ENCODE assay signal across 9 cellular contexts in the genomic region with DNA sequence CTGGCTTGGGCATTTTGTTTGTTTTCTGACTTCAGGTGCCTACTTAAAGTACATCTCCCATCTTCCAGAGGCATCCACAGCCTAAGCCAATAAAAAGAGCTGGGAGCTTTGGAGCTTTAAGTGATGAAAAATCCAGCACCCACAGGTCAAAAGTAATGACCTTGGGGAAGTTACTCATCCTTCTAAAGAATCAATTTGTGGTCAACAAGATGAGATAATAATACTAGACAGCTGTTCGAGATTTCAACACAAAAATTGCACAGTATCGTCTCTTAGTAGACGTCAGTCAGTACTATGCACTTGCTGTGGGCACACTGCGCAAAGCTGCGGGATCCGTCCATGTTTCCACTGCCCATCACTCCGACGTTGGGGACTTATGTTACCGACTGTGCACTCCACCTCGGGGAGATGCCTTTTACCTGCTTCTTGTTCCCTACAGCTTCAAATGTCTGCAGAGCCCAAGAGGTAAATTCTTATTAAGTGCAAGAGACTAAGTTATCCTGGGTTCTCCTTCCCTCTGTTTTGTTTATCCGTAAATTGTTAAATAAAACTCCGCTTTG. TPM values are rescaled to one million over a fixed set of nuclear protein-coding genes. Genes with fewer than 3 reads are reported as not detected.
DNase-seq lines count a peak whose midpoint lies in the region; ATAC-seq and TF ChIP-seq lines count a peak whose summit lies in the region.
"Had no signal": no experiment of that assay in that cellular context is flagged by ENCODE, and none has a peak within 500 bp of the region (broad histone marks: within the 10 kb centered on the region; RNA-seq: fewer than 3 reads in every experiment).

No MANE protein-coding gene starts in this region.

- no peak overlapping the region for H3K27ac ChIP-seq in endodermal cell (ENCODE audit: low read depth, low read length)
- no peak overlapping the region for H3K27ac ChIP-seq in neural progenitor cell

- TF ChIP-seq POLR2A in NB4 (IDR thresholded peaks at IDR 0.05; ENCODE audit: extremely low read depth, insufficient read length): no peak

- POLR2A ChIA-PET in BJ (lab: Charles Lee): no interaction called here

- H3K4me1 ChIP-seq in endodermal cell (ENCODE audit: control insufficient read depth, insufficient read depth, low read length) (peaks cover 4% of the 10 kb centered on the region), neural progenitor cell (no peaks in the 10 kb centered on the region)

- H3K36me3 ChIP-seq in BJ (ENCODE audit: control insufficient read depth, insufficient read depth, low read length) (no peaks in the 10 kb centered on the region), endodermal cell (ENCODE audit: control insufficient read depth, insufficient read depth, low read length) (peaks cover 18% of the 10 kb centered on the region), neural progenitor cell (no peaks in the 10 kb centered on the region)

- H3K27ac Mint-ChIP-seq in endodermal cell (no peak overlapping the region), neural progenitor cell (peak overlapping the region; percentile 54)

- no peaks in the 10 kb centered on the region for H4K20me1 ChIP-seq in neural progenitor cell (ENCODE audit: low read depth)

- H3K27me3 ChIP-seq in BJ (ENCODE audit: control insufficient read depth, insufficient read depth, low read length) (peaks cover 22% of the 10 kb centered on the region), endodermal cell (ENCODE audit: control insufficient read depth, insufficient read depth, low read length, poor library complexity, severe bottlenecking) (peaks cover 10% of the 10 kb centered on the region), neural progenitor cell (peaks cover 60% of the 10 kb centered on the region)

- H3K9me3 Mint-ChIP-seq in endodermal cell: no peaks in the 10 kb centered on the region
- no peaks in the 10 kb centered on the region for H3K9me3 Mint-ChIP-seq in neural progenitor cell

- no peak for ATAC-seq in GM18870 (IDR thresholded peaks at IDR 0.05; ENCODE audit: unreplicated experiment)
- no peak for ATAC-seq in GM21786 (IDR thresholded peaks at IDR 0.05; ENCODE audit: unreplicated experiment)

- DNase-seq in BJ (ENCODE audit: low read depth): peak; percentile 19
- peak; percentile 25 for DNase-seq in NB4 (ENCODE audit: low read depth)
- peak; percentile 35 for DNase-seq in endodermal cell
- DNase-seq in neural progenitor cell (ENCODE audit: low spot score): no peak
- DNase-seq in COLO668 (lab: John Stamatoyannopoulos, UW; ENCODE audit: unreplicated experiment): no peak
- no peak for DNase-seq in D341Med (ENCODE audit: low spot score)
- DNase-seq: SHP77 had no signal

- no peaks in the 10 kb centered on the region for H3K36me3 Mint-ChIP-seq in endodermal cell (ENCODE audit: low read depth)
- peaks cover 1% of the 10 kb centered on the region for H3K36me3 Mint-ChIP-seq in neural progenitor cell

- no peaks in the 10 kb centered on the region for H3K79me2 ChIP-seq in neural progenitor cell (ENCODE audit: low read depth)

- H3K4me3 ChIP-seq in BJ (ENCODE audit: low read depth, low read length) (no peak overlapping the region), NB4 (ENCODE audit: low read depth, low read length) (no peak overlapping the region), endodermal cell (ENCODE audit: low read length) (peak overlapping the region; percentile 90), neural progenitor cell (peak overlapping the region; percentile 72)

- TF ChIP-seq CTCF in BJ (IDR thresholded peaks at IDR 0.05; ENCODE audit: insufficient read depth, low read depth, low read length) (no peak), NB4 (IDR thresholded peaks at IDR 0.05; ENCODE audit: low read depth, low read length) (no peak), endodermal cell (conservative IDR thresholded peaks at IDR 0.05) (no peak), neural progenitor cell (IDR thresholded peaks at IDR 0.05) (no peak)

- peak overlapping the region; percentile 83 for H3K4me2 ChIP-seq in neural progenitor cell

- H3K27me3 Mint-ChIP-seq in endodermal cell (ENCODE audit: insufficient read depth): peaks cover 45% of the 10 kb centered on the region
- H3K27me3 Mint-ChIP-seq in neural progenitor cell (ENCODE audit: insufficient read depth, low read depth): peaks cover 13% of the 10 kb centered on the region

- CTCF ChIA-PET in BJ (lab: Yijun Ruan, JAX): interaction anchor here (0.7 kb wide), 1 partner anchor 201 kb away, joined by 3 read pairs; no protein-coding TSS in a partner anchor

- H2AFZ ChIP-seq in neural progenitor cell (replicated peaks): peak overlapping the region; percentile 99

- peak overlapping the region; percentile 75 for H3K4me3 Mint-ChIP-seq in endodermal cell
- H3K4me3 Mint-ChIP-seq in neural progenitor cell: peak overlapping the region; percentile 93

- H3K9me3 ChIP-seq in endodermal cell (ENCODE audit: control insufficient read depth, low read length) (peaks cover 14% of the 10 kb centered on the region), neural progenitor cell (ENCODE audit: low read depth) (no peaks in the 10 kb centered on the region)

- WGBS in endodermal cell (ENCODE audit: insufficient coverage in 1 of 2, insufficient read length in 1 of 2), 2 experiments: 75 to 93% methylated on average over 6 to 12 of the region's 12 CpGs

- peaks cover 21% of the 10 kb centered on the region for H3K4me1 Mint-ChIP-seq in endodermal cell
- peaks cover 34% of the 10 kb centered on the region for H3K4me1 Mint-ChIP-seq in neural progenitor cell

- H3F3A ChIP-seq in neural progenitor cell (ENCODE audit: low read depth): peaks cover 6% of the 10 kb centered on the region

- H3K9ac ChIP-seq in endodermal cell (ENCODE audit: extremely low read depth, low read length, poor library complexity, severe bottlenecking) (peak overlapping the region; percentile 2), neural progenitor cell (no peak overlapping the region)

RNA-seq across cellular contexts. Expression of a gene that starts 1.2 kb away (rescaled TPM):
- not detected in 2 replicates for polyA plus RNA-seq in BJ (2011; rRNA removed)
- not detected in 2 replicates for polyA minus RNA-seq in BJ (2011; rRNA and poly(A)+ RNA removed)
- total RNA-seq in endodermal cell (10 to 100 TPM; 11.2 to 13.3 TPM), neural progenitor cell (ENCODE audit: low replicate concordance) (1.8 and 1.9 TPM in 2 replicates)
- polyA plus RNA-seq in endodermal cell (2013, experiment 1 of 2): 36.6 TPM
- polyA plus RNA-seq in endodermal cell (2013, experiment 2 of 2): 37.3 TPM

Comparison
In these comparisons a context has a peak if more than half of its experiments do, and no peak if none do; other contexts are left out.
1. DNase-seq: peak in BJ (single experiment), NB4 (single experiment) and endodermal cell (single experiment); none in neural progenitor cell (single experiment), COLO668 (single experiment) and D341Med (single experiment).
2. H3K4me3 ChIP-seq: peak in endodermal cell (single experiment) and neural progenitor cell (single experiment); none in BJ (single experiment) and NB4 (single experiment).